In genomic region chr7:44847920-44848634, GRCh38 we compare ENCODE assay signal across 8 cellular contexts.
DNase-seq lines count a peak whose midpoint lies in the region; ATAC-seq lines count a peak whose summit lies in the region.

Gene H2AZ2 (minus strand): TSS chr7:44848087. CDS start chr7:44847971, 116 bp downstream.

- ATAC-seq in GM19372 (IDR thresholded peaks at IDR 0.05; ENCODE audit: low read depth, unreplicated experiment) (peak; percentile 78), HG03558 (IDR thresholded peaks at IDR 0.05; ENCODE audit: extremely low read depth, unreplicated experiment) (peak; percentile 70)

- DNase-seq in C1 segment of cervical spinal cord (lab: John Stamatoyannopoulos, UW) (peak; percentile 93 to 100 (median 99)), NCI-H748 treated with DMSO at 0.1 percent for 48 hours (lab: John Stamatoyannopoulos, UW) (peak; percentile 98), dedifferentiated amniotic fluid mesenchymal stem cell (ENCODE audit: extremely low spot score) (peak; percentile 100), left kidney (ENCODE audit: low read depth, low spot score) (peak; percentile 100)
- DNase-seq in activated CD4-positive, alpha-beta T cell treated with anti-CD3 and anti-CD28 coated beads, Interleukin-2, amount 50 U/mL, for 24 hours (ENCODE audit: low read depth in 1 of 2, low spot score in 1 of 2), result peak; percentile 99 to 100
- peak; percentile 100 for DNase-seq in stimulated activated CD4-positive, alpha-beta T cell treated with anti-CD3 and anti-CD28 coated beads, Interleukin-2, amount 100 ng/mL, for 24 hours

Comparison
In these comparisons a context has a peak if more than half of its experiments do, and no peak if none do; other contexts are left out.
1. Peak in every context shown above with its lines: DNase-seq and ATAC-seq.